ENCODE assay signal across 11 cellular contexts in the genomic region with DNA sequence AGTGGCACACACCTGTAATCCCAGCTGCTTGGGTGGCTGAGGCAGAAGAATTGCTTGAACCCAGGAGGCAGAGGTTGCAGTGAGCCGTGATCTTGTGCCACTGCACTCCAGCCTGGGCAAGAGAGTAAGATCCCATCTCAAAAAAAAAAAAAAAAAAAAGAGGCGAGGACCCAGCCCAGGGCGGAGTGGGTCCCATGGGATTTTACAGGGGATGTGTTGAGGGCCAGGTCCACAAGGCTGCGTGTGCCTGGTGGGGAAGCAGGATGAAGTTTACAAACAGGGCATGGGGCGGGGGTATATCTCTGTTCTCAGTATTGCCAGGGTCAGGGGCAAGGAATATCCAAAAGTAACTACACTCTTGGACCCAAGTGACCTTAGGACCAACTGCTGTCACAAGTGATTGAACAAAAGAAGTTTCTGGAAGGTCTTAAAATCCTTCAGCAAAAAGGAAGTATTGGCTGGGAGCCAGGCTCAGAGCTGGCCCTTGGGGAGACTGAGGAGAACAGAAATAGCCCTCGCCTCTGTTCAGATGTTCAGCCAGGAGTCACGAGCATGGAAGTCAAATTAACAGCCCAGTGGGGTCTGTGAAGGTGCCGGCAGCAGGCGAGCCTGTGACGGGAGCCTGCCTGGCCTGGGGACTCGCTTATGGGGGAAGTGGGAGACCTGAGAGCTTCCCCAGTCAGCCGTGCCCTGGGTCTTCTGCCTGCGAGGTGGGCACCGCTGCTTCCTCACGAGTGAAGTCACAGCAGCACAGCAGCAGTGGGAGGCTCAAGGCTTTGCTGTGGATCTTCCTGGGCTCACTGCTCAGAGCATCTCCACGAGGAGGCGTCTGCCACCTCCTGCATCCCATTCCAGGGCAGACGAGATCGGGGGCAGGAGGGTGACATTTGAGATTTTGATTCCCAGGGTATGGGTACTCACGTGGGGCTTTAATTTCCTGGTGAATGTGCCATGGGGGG. TPM values are rescaled to one million over a fixed set of nuclear protein-coding genes. Genes with fewer than 3 reads are reported as not detected.
A peak's percentile ranks its signal among the peaks of the same experiment; 100 is the strongest.
DNase-seq lines count a peak whose midpoint lies in the region; ATAC-seq, FAIRE-seq and TF ChIP-seq lines count a peak whose summit lies in the region.
"Had no signal": no experiment of that assay in that cellular context is flagged by ENCODE, and none has a peak within 500 bp of the region (broad histone marks: within the 10 kb centered on the region; RNA-seq: fewer than 3 reads in every experiment).

No MANE protein-coding gene starts in this region.

- DNase-seq in GM12891 (ENCODE audit: insufficient read length, low spot score) (no peak), ascending aorta (ENCODE audit: low spot score in 2 of 2) (peak in 1 of 2 donors; percentile 88), right atrium auricular region (ENCODE audit: low spot score) (no peak), stomach (no peak), MM.1S (no peak), NOMO-1 treated with dmso at 0.1 percent for 144 hours (lab: John Stamatoyannopoulos, UW; ENCODE audit: unreplicated experiment) (no peak), mammary epithelial cell (no peak)
- DNase-seq: activated CD4-positive, CD25-positive, alpha-beta regulatory T cell; activated naive CD4-positive, alpha-beta T cell treated with Interleukin-2 at 50 U/mL for 16 hours; NCI-H2081 treated with DMSO at 0.1 percent for 48 hours had no signal

- no peaks in the 10 kb centered on the region for H3K9me2 ChIP-seq in MM.1S (replicated peaks; ENCODE audit: insufficient read depth, low read length)

- dilution Hi-C loops in mammary epithelial cell (cut with HindIII; ENCODE audit: low sequenced_read_pairs), result no loop called here

- H3K79me2 ChIP-seq in MM.1S (ENCODE audit: low read length) (peaks cover 74% of the 10 kb centered on the region), mammary epithelial cell (ENCODE audit: insufficient read depth, low read length) (peaks cover 95% of the 10 kb centered on the region)

- no TSS peak for BruUV-seq in mammary epithelial cell (replicated peaks; lab: Mats Ljungman, UMichigan)

- no peak for TF ChIP-seq EP300 in stomach (IDR thresholded peaks at IDR 0.05)

- CTCF ChIA-PET in mammary epithelial cell (lab: Charles Lee; ENCODE audit: low non-redundant PET), result no interaction called here

- peaks cover 27% of the 10 kb centered on the region for H3F3A ChIP-seq in MM.1S (ENCODE audit: insufficient read depth, low read length)

- H3K36me3 ChIP-seq in ascending aorta (peaks cover 0 to 4% of the 10 kb centered on the region in 2 donors), right atrium auricular region (no peaks in the 10 kb centered on the region), stomach (peaks cover 0 to 14% (median 13%) of the 10 kb centered on the region in 4 donors), MM.1S (replicated peaks; ENCODE audit: insufficient read depth, low read length) (no peaks in the 10 kb centered on the region), mammary epithelial cell (ENCODE audit: insufficient read depth, low read length) (no peaks in the 10 kb centered on the region)

- H3K27ac ChIP-seq in ascending aorta, result peak overlapping the region; percentile 94 to 98
- peak overlapping the region; percentile 78 to 95 for H3K27ac ChIP-seq in right atrium auricular region
- peak overlapping the region in 4 of 5 donors; percentile 89 to 95 (median 94) for H3K27ac ChIP-seq in stomach
- H3K27ac ChIP-seq in MM.1S (ENCODE audit: low read length), result no peak overlapping the region
- H3K27ac ChIP-seq in mammary epithelial cell (ENCODE audit: insufficient read depth, low read depth, low read length), result no peak overlapping the region

- H3K9me3 ChIP-seq in ascending aorta (no peaks in the 10 kb centered on the region), right atrium auricular region (no peaks in the 10 kb centered on the region), stomach (no peaks in the 10 kb centered on the region), MM.1S (replicated peaks; ENCODE audit: insufficient read depth, low read length) (no peaks in the 10 kb centered on the region), mammary epithelial cell (replicated peaks; ENCODE audit: insufficient read depth, low read length) (no peaks in the 10 kb centered on the region)

- FAIRE-seq in GM12891 (lab: Jason Lieb, UNC), result no peak

- H3K27me3 ChIP-seq in ascending aorta (no peaks in the 10 kb centered on the region), right atrium auricular region (no peaks in the 10 kb centered on the region), stomach (no peaks in the 10 kb centered on the region), MM.1S (replicated peaks; ENCODE audit: insufficient read depth, low read length) (no peaks in the 10 kb centered on the region), mammary epithelial cell (ENCODE audit: insufficient read depth, low read length) (no peaks in the 10 kb centered on the region)

- no peak overlapping the region for H3K4me2 ChIP-seq in MM.1S (ENCODE audit: low read depth, low read length)
- no peak overlapping the region for H3K4me2 ChIP-seq in mammary epithelial cell (ENCODE audit: insufficient read depth, low read depth, low read length)

- in situ Hi-C loops in mammary epithelial cell (cut with MboI; ENCODE audit: low sequenced_read_pairs in 2 of 2), result loop anchor here in 1 of 2 donors (5.0 kb wide), 1 partner anchor 80 kb away; no protein-coding TSS in a partner anchor

- intact Hi-C loops in ascending aorta (cut with DNase I), result no loop called here
- intact Hi-C loops in stomach (cut with DNase I; ENCODE audit: low total_unique reads), result no loop called here
- intact Hi-C loops in mammary epithelial cell (cut with micrococcal nuclease), result loop anchor here (5.0 kb wide), 1 partner anchor 90 kb away; no protein-coding TSS in a partner anchor

- H3K9ac ChIP-seq in MM.1S (ENCODE audit: low read length) (no peak overlapping the region), mammary epithelial cell (ENCODE audit: insufficient read depth, low read length) (no peak overlapping the region)

- H3K4me3 ChIP-seq in ascending aorta (peak overlapping the region in 1 of 2 donors; percentile 44), right atrium auricular region (no peak overlapping the region), stomach (no peak overlapping the region), MM.1S (ENCODE audit: low read length) (no peak overlapping the region), mammary epithelial cell (replicated peaks in 1 of 3; ENCODE audit: insufficient read depth in 1 of 3, low read depth in 2 of 3, low read length in 3 of 3) (no peak overlapping the region)

- TF ChIP-seq POLR2A in GM12891 (IDR thresholded peaks at IDR 0.05; ENCODE audit: low read depth, low read length) (no peak), stomach (IDR thresholded peaks at IDR 0.05) (no peak)

- TF ChIP-seq CTCF in ascending aorta (IDR thresholded peaks at IDR 0.05) (peak in 1 of 3 experiments; percentile 12), right atrium auricular region (IDR thresholded peaks at IDR 0.05) (no peak), stomach (IDR thresholded peaks at IDR 0.05) (no peak), MM.1S (IDR thresholded peaks at IDR 0.05; ENCODE audit: low read length) (no peak), mammary epithelial cell (conservative IDR thresholded peaks at IDR 0.05 in 1 of 2, IDR thresholded peaks at IDR 0.05 in 1 of 2; ENCODE audit: extremely low read depth in 1 of 2, insufficient read depth in 1 of 2, low read depth in 1 of 2, low read length in 2 of 2) (no peak)

- ATAC-seq in HG03095 (IDR thresholded peaks at IDR 0.05; ENCODE audit: unreplicated experiment), result no peak

- WGBS in stomach, 5 donors, result 71 to 86% (median 74%) methylated on average over 19 to 20 of the region's 20 CpGs
- 98% methylated on average over 17 of the region's 20 CpGs for WGBS in mammary epithelial cell (ENCODE audit: low coverage, missing lambda C conversion rate)

- H4K20me1 ChIP-seq in MM.1S (ENCODE audit: insufficient read depth, low read length), result no peaks in the 10 kb centered on the region
- H4K20me1 ChIP-seq in mammary epithelial cell (ENCODE audit: insufficient read depth, low read length), result no peaks in the 10 kb centered on the region

- H2AFZ ChIP-seq in MM.1S (ENCODE audit: low read length) (no peak overlapping the region), mammary epithelial cell (ENCODE audit: low read depth, low read length) (no peak overlapping the region)

- H3K4me1 ChIP-seq in ascending aorta (peaks cover 14 to 69% of the 10 kb centered on the region in 2 donors), right atrium auricular region (peaks cover 0 to 46% of the 10 kb centered on the region in 2 donors), stomach (peaks cover 40 to 80% (median 59%) of the 10 kb centered on the region in 4 donors), MM.1S (ENCODE audit: low read length) (peaks cover 13% of the 10 kb centered on the region), mammary epithelial cell (ENCODE audit: insufficient read depth, low read length) (peaks cover 18% of the 10 kb centered on the region)

TF ChIP-seq in GM12891, 5 proteins besides CTCF, POLR2A, EP300 and RAD21:
- TF ChIP-seq TAF1 (IDR thresholded peaks at IDR 0.05; ENCODE audit: low read depth, low read length), result no peak
- no peak for TF ChIP-seq POU2F2 (IDR thresholded peaks at IDR 0.05; ENCODE audit: low read depth, low read length)
- TF ChIP-seq POLR2AphosphoS5 (IDR thresholded peaks at IDR 0.05; ENCODE audit: low read depth, low read length), result no peak
- TF ChIP-seq SPI1 (IDR thresholded peaks at IDR 0.05; ENCODE audit: low read depth, low read length), result peak; percentile 25; the same call in 1 of the 2 replicates
- TF ChIP-seq PAX5 (IDR thresholded peaks at IDR 0.05; ENCODE audit: insufficient read depth, low read length, severe bottlenecking), result no peak

RNA-seq across cellular contexts. Expression of gene MYO9B, which starts 6.4 kb away (rescaled TPM):
- polyA plus RNA-seq in GM12891 (2012; ENCODE audit: low read depth, missing spikeins), result 134 TPM
- 182 TPM for total RNA-seq in ascending aorta
- 10 to 100 TPM; 25.4 to 40.8 TPM for total RNA-seq in right atrium auricular region
- 100 to 1,000 TPM in 3 of 5 donors, 10 to 100 TPM in 2; 43.0 to 265 (median 156) TPM for total RNA-seq in stomach
- polyA plus RNA-seq in stomach, result 10 to 100 TPM; 30.2 to 35.6 (median 30.6) TPM
- total RNA-seq in mammary epithelial cell, result 10 to 100 TPM; 61.2 to 64.5 TPM
- polyA plus RNA-seq in mammary epithelial cell, result 37.8 TPM
- 61.1 TPM for polyA minus RNA-seq in mammary epithelial cell

RNA-seq across cellular contexts. Expression of gene HAUS8, which starts 6.7 kb away (rescaled TPM):
- 23.1 TPM for polyA plus RNA-seq in GM12891 (2012; ENCODE audit: low read depth, missing spikeins)
- total RNA-seq in ascending aorta, result 4.3 TPM
- 1 to 10 TPM; 2.5 to 5.0 TPM for total RNA-seq in right atrium auricular region
- total RNA-seq in stomach, result 10 to 100 TPM in 1 of 5 donors, 1 to 10 TPM in 3, under 1 TPM in 1; 0.45 to 27.2 (median 8.3) TPM
- polyA plus RNA-seq in stomach, result 10 to 100 TPM in 1 of 3 donors, 1 to 10 TPM in 2; 9.2 to 11.9 (median 9.4) TPM
- 10 to 100 TPM in 1 of 2 donors, 1 to 10 TPM in 1; 1.2 to 12.5 TPM for total RNA-seq in mammary epithelial cell
- 15.6 TPM for polyA plus RNA-seq in mammary epithelial cell
- 2.8 TPM for polyA minus RNA-seq in mammary epithelial cell

RNA-seq across cellular contexts. Expression of gene CPAMD8, which starts 55.3 kb away (rescaled TPM):
- polyA plus RNA-seq in GM12891 (2012; ENCODE audit: low read depth, missing spikeins), result 0.35 TPM
- total RNA-seq in ascending aorta (82.5 TPM), right atrium auricular region (10 to 100 TPM in 1 of 2 donors, 1 to 10 TPM in 1; 5.5 to 21.4 TPM), stomach (100 to 1,000 TPM in 1 of 5 donors, 10 to 100 TPM in 3, under 1 TPM in 1; 0.43 to 221 (median 13.2) TPM), mammary epithelial cell (1 to 10 TPM; 1.2 to 3.5 TPM)
- polyA plus RNA-seq in stomach (1 to 10 TPM; 2.1 to 6.6 (median 2.3) TPM), mammary epithelial cell (1.8 TPM)
- 11.2 TPM for polyA minus RNA-seq in mammary epithelial cell

Comparison
In these comparisons a context has a peak if more than half of its experiments do, and no peak if none do; other contexts are left out.
1. H3K27ac ChIP-seq: peak in ascending aorta (2 of 2), right atrium auricular region (2 of 2) and stomach (4 of 5); none in MM.1S (single experiment) and mammary epithelial cell (single experiment).